In genomic region chr9:133029994-133030316, GRCh38 we compare ENCODE assay signal across 8 cellular contexts. TPM values are rescaled to one million over a fixed set of nuclear protein-coding genes. Genes with fewer than 3 reads are reported as not detected.
A peak's percentile ranks its signal among the peaks of the same experiment; 100 is the strongest.
DNase-seq lines count a peak whose midpoint lies in the region; ATAC-seq and TF ChIP-seq lines count a peak whose summit lies in the region.

No MANE protein-coding gene starts in this region.

- H3K9me3 ChIP-seq in HUES64 (ENCODE audit: insufficient read depth, low read depth, low read length), result no peaks in the 10 kb centered on the region
- no peaks in the 10 kb centered on the region for H3K9me3 ChIP-seq in colonic mucosa
- no peaks in the 10 kb centered on the region for H3K9me3 ChIP-seq in naive thymus-derived CD4-positive, alpha-beta T cell (ENCODE audit: control insufficient read depth in 2 of 3, low read length in 3 of 3)

- no peaks in the 10 kb centered on the region for H3K9me3 Mint-ChIP-seq in naive thymus-derived CD4-positive, alpha-beta T cell

- CTCF ChIA-PET in naive thymus-derived CD4-positive, alpha-beta T cell (lab: Charles Lee), result interaction anchor here (0.6 to 1.7 kb wide), 5 partner anchors 10 to 114 kb away, joined by 3 to 6 read pairs (median 3); no protein-coding TSS in a partner anchor

- H3K9ac ChIP-seq in HUES64 (ENCODE audit: low read depth, low read length) (peak overlapping the region; percentile 86), colonic mucosa (ENCODE audit: low read depth in 2 of 2, low read length in 2 of 2) (peak overlapping the region; percentile 90 to 99)

- H3K4me1 Mint-ChIP-seq in naive thymus-derived CD4-positive, alpha-beta T cell, result peaks cover 34 to 75% (median 57%) of the 10 kb centered on the region in 7 donors

- peaks cover 18% of the 10 kb centered on the region for H3K36me3 ChIP-seq in HUES64 (ENCODE audit: insufficient read depth, low read length)
- H3K36me3 ChIP-seq in colonic mucosa, result no peaks in the 10 kb centered on the region
- peaks cover 0 to 11% (median 0%) of the 10 kb centered on the region in 3 experiments for H3K36me3 ChIP-seq in naive thymus-derived CD4-positive, alpha-beta T cell (ENCODE audit: control insufficient read depth in 2 of 3, insufficient read depth in 3 of 3, low read length in 3 of 3)

- POLR2A ChIA-PET in naive thymus-derived CD4-positive, alpha-beta T cell (lab: Charles Lee), result interaction anchor here (0.6 to 3.1 kb wide), 24 partner anchors 8 to 1774 kb away, joined by 3 to 18 read pairs (median 4); partner anchors contain the start of genes CACFD1, RALGDS and TSC1

- H3K27me3 ChIP-seq in HUES64 (ENCODE audit: insufficient read depth, low read length) (0 out of 2 replicates have a peak, but pooled peaks cover 4% of the 10 kb centered on the region), colonic mucosa (no peaks in the 10 kb centered on the region)
- H3K27me3 ChIP-seq in naive thymus-derived CD4-positive, alpha-beta T cell (ENCODE audit: control insufficient read depth in 2 of 2, insufficient read depth in 2 of 2, low read length in 2 of 2), result no peaks in the 10 kb centered on the region

- H3K4me1 ChIP-seq in HUES64 (ENCODE audit: insufficient read depth, low read length) (no peaks in the 10 kb centered on the region), colonic mucosa (peaks cover 9% of the 10 kb centered on the region)
- peaks cover 13 to 25% of the 10 kb centered on the region in 2 donors for H3K4me1 ChIP-seq in naive thymus-derived CD4-positive, alpha-beta T cell (ENCODE audit: control insufficient read depth in 2 of 2, insufficient read depth in 2 of 2, low read length in 2 of 2)

- intact Hi-C loops in colonic mucosa (cut with DNase I), result loop anchor here (5.0 kb wide), 1 partner anchor 117 kb away; no protein-coding TSS in a partner anchor
- intact Hi-C loops in naive thymus-derived CD4-positive, alpha-beta T cell (cut with micrococcal nuclease), result loop anchor here (1.0 to 5.0 kb wide), 14 partner anchors 8 to 1763 kb away; partner anchors contain the start of genes RALGDS (in 2 of the 2), TSC1 (in 2 of the 2), CACFD1 (in 1 of the 2) and MED22 (in 1 of the 2)

- TF ChIP-seq CTCF in colonic mucosa (IDR thresholded peaks at IDR 0.05), result no peak

- peaks cover 0 to 11% (median 0%) of the 10 kb centered on the region in 5 donors for H3K36me3 Mint-ChIP-seq in naive thymus-derived CD4-positive, alpha-beta T cell

- ATAC-seq in GM19023 (IDR thresholded peaks at IDR 0.05; ENCODE audit: unreplicated experiment), result peak; percentile 22
- ATAC-seq in naive thymus-derived CD4-positive, alpha-beta T cell, result peak; percentile 17

- peak overlapping the region; percentile 87 to 100 (median 98) for H3K4me3 Mint-ChIP-seq in naive thymus-derived CD4-positive, alpha-beta T cell

- peak overlapping the region; percentile 77 for H3K27ac ChIP-seq in HUES64 (ENCODE audit: low read depth, low read length)
- peak overlapping the region; percentile 78 for H3K27ac ChIP-seq in colonic mucosa
- peak overlapping the region; percentile 90 for H3K27ac ChIP-seq in naive thymus-derived CD4-positive, alpha-beta T cell (ENCODE audit: low read depth, low read length)

- no peak for DNase-seq in colonic mucosa
- no peak for DNase-seq in naive thymus-derived CD4-positive, alpha-beta T cell
- no peak for DNase-seq in stimulated activated CD4-positive, alpha-beta T cell treated with anti-CD3 and anti-CD28 coated beads, Interleukin-4, amount 100 ng/mL, for 1 hour
- DNase-seq in activated effector memory CD4-positive, alpha-beta T cell treated with anti-CD3 and anti-CD28 coated beads, Interleukin-2, amount 50 U/mL, for 16 hours, result no peak
- DNase-seq in islet precursor cell, result no peak
- DNase-seq in stimulated activated CD4-positive, alpha-beta T cell treated with anti-CD3 and anti-CD28 coated beads, Interleukin-2, amount 100 ng/mL, for 48 hours, result no peak

- H3K4me3 ChIP-seq in HUES64 (ENCODE audit: low read length) (peak overlapping the region; percentile 98), colonic mucosa (peak overlapping the region; percentile 77)
- peak overlapping the region; percentile 83 for H3K4me3 ChIP-seq in naive thymus-derived CD4-positive, alpha-beta T cell (ENCODE audit: low read length)

- H3K27ac Mint-ChIP-seq in naive thymus-derived CD4-positive, alpha-beta T cell, result peak overlapping the region; percentile 94 to 99 (median 98)

- under 1% methylated on average over 28 of the region's 28 CpGs for WGBS in HUES64

- no peaks in the 10 kb centered on the region for H3K27me3 Mint-ChIP-seq in naive thymus-derived CD4-positive, alpha-beta T cell

RNA-seq across cellular contexts. Expression of gene GTF3C5, which starts 0.8 kb away (rescaled TPM):
- polyA plus RNA-seq in HUES64 (2013, experiment 1 of 2), result 62.7 TPM
- 63.6 TPM for polyA plus RNA-seq in HUES64 (2013, experiment 2 of 2)
- total RNA-seq in colonic mucosa, result 10 to 100 TPM; 42.3 to 70.9 TPM
- total RNA-seq in naive thymus-derived CD4-positive, alpha-beta T cell, result 10 to 100 TPM; 43.9 to 77.9 (median 73.9) TPM
- polyA plus RNA-seq in naive thymus-derived CD4-positive, alpha-beta T cell, result 10 to 100 TPM; 39.9 to 48.8 TPM

RNA-seq across cellular contexts. Expression of gene CEL, which starts 31.8 kb away (rescaled TPM):
- 2.1 TPM for polyA plus RNA-seq in HUES64 (2013, experiment 1 of 2)
- 2.0 TPM for polyA plus RNA-seq in HUES64 (2013, experiment 2 of 2)
- 10 to 100 TPM in 1 of 2 donors, under 1 TPM in 1; 0.61 to 16.6 TPM for total RNA-seq in colonic mucosa
- 1 to 10 TPM in 3 of 5 experiments, under 1 TPM in 2; 0.32 to 2.3 (median 2.2) TPM for total RNA-seq in naive thymus-derived CD4-positive, alpha-beta T cell
- polyA plus RNA-seq in naive thymus-derived CD4-positive, alpha-beta T cell, result not detected

RNA-seq across cellular contexts. Expression of gene GFI1B, which starts 51.5 kb away (rescaled TPM):
- polyA plus RNA-seq in HUES64 (2013, experiment 1 of 2), result not detected
- polyA plus RNA-seq in HUES64 (2013, experiment 2 of 2), result 0.19 TPM
- total RNA-seq in colonic mucosa, result 1 to 10 TPM; 1.1 to 1.3 TPM
- 1 to 10 TPM in 1 of 5 experiments, under 1 TPM in 1, not detected in 3; 0.21 to 2.7 TPM for total RNA-seq in naive thymus-derived CD4-positive, alpha-beta T cell
- not detected for polyA plus RNA-seq in naive thymus-derived CD4-positive, alpha-beta T cell
